Comparison of ENCODE assay signal across 32 cellular contexts in genomic region chr19:37306383-37306963, GRCh38.
"Had no signal": no experiment of that assay in that cellular context is flagged by ENCODE, and none has a peak within 500 bp of the region (broad histone marks: within the 10 kb centered on the region; RNA-seq: fewer than 3 reads in every experiment).

No MANE protein-coding gene starts in this region.

- H3K27me3 Mint-ChIP-seq: stimulated activated memory B cell treated with anti-CD40 and anti-IgM and Interleukin-4, amounts not matched to agents 10 μg/mL and 1 μg/mL and 100 μg/mL, for 72 hours had no signal

- H3K4me1 Mint-ChIP-seq: mesothelial cell of epicardium, nephron progenitor cell, neural progenitor cell had no signal

- DNase-seq: hypothalamus; immature natural killer cell; kidney; left colon; mesendoderm; naive B cell; natural killer cell; nephron progenitor cell; occipital lobe; ovary; retina; right cardiac atrium; sigmoid colon; small intestine; stimulated activated CD4-positive, alpha-beta T cell treated with anti-CD3 and anti-CD28 coated beads, Interleukin-1b, Interleukin-23, amount 100 ng/mL, for 48 hours; stimulated activated CD4-positive, alpha-beta T cell treated with anti-CD3 and anti-CD28 coated beads, Interleukin-2, amount 100 ng/mL, for 48 hours; stimulated activated CD4-positive, alpha-beta T cell treated with anti-CD3 and anti-CD28 coated beads, Interleukin-4, amount 100 ng/mL, for 4 hours; stimulated activated CD8-positive, alpha-beta memory T cell treated with anti-CD3 and anti-CD28 coated beads, Interleukin-4, amount 100 ng/mL, for 48 hours; stimulated activated naive CD4-positive, alpha-beta T cell treated with Interleukin-2 at 50 U/mL for 16 hours; stimulated activated naive CD8-positive, alpha-beta T cell treated with anti-CD3 and anti-CD28 coated beads, Interleukin-15, amount 100 ng/mL, for 72 hours; substantia nigra; thyroid gland; transverse colon had no signal

- H3K27me3 ChIP-seq: left lung, neural progenitor cell, neutrophil, ovary, sigmoid colon, thyroid gland, transverse colon, upper lobe of left lung, vagina had no signal

- H3K4me2 ChIP-seq: neural progenitor cell had no signal

- H3K36me3 Mint-ChIP-seq: immature natural killer cell; natural killer cell; neural progenitor cell; stimulated activated memory B cell treated with anti-CD40 and anti-IgM and Interleukin-4, amounts not matched to agents 10 μg/mL and 1 μg/mL and 100 μg/mL, for 72 hours had no signal

- H3K4me3 ChIP-seq: left lung, lung, neural progenitor cell, ovary, prostate gland, sigmoid colon, thyroid gland, transverse colon, upper lobe of left lung, vagina had no signal

- H3K9ac ChIP-seq: neural progenitor cell had no signal

- H3K27ac Mint-ChIP-seq: immature natural killer cell; mesothelial cell of epicardium; natural killer cell; nephron progenitor cell; neural progenitor cell; stimulated activated memory B cell treated with anti-CD40 and anti-IgM and Interleukin-4, amounts not matched to agents 10 μg/mL and 1 μg/mL and 100 μg/mL, for 72 hours; stimulated activated naive CD8-positive, alpha-beta T cell treated with anti-CD3 and anti-CD28 coated beads, Interleukin-15, amount 100 ng/mL, for 72 hours had no signal

- H2AFZ ChIP-seq: neural progenitor cell had no signal

- ATAC-seq: left colon; left lung; natural killer cell; right cardiac atrium; stimulated activated memory B cell treated with anti-CD40 and anti-IgM and Interleukin-4, amounts not matched to agents 10 μg/mL and 1 μg/mL and 100 μg/mL, for 72 hours; stimulated activated naive CD8-positive, alpha-beta T cell treated with anti-CD3 and anti-CD28 coated beads, Interleukin-15, amount 100 ng/mL, for 72 hours had no signal

- H3K36me3 ChIP-seq: left lung, neural progenitor cell, neutrophil, ovary, prostate gland, sigmoid colon, thyroid gland, transverse colon, upper lobe of left lung, vagina had no signal

- H3K27ac ChIP-seq: left lung, neural progenitor cell, neutrophil, ovary, prostate gland, sigmoid colon, thyroid gland, transverse colon, upper lobe of left lung, vagina had no signal

- H3K9me3 ChIP-seq: prostate gland, thyroid gland, transverse colon, vagina had no signal

- H3K4me3 Mint-ChIP-seq: immature natural killer cell; mesothelial cell of epicardium; natural killer cell; nephron progenitor cell; neural progenitor cell; stimulated activated memory B cell treated with anti-CD40 and anti-IgM and Interleukin-4, amounts not matched to agents 10 μg/mL and 1 μg/mL and 100 μg/mL, for 72 hours; stimulated activated naive CD8-positive, alpha-beta T cell treated with anti-CD3 and anti-CD28 coated beads, Interleukin-15, amount 100 ng/mL, for 72 hours had no signal

- H3K4me1 ChIP-seq: left lung, neural progenitor cell, prostate gland, sigmoid colon, transverse colon, upper lobe of left lung, vagina had no signal
